Comparison of ENCODE assay signal across 24 cellular contexts in the genomic region with DNA sequence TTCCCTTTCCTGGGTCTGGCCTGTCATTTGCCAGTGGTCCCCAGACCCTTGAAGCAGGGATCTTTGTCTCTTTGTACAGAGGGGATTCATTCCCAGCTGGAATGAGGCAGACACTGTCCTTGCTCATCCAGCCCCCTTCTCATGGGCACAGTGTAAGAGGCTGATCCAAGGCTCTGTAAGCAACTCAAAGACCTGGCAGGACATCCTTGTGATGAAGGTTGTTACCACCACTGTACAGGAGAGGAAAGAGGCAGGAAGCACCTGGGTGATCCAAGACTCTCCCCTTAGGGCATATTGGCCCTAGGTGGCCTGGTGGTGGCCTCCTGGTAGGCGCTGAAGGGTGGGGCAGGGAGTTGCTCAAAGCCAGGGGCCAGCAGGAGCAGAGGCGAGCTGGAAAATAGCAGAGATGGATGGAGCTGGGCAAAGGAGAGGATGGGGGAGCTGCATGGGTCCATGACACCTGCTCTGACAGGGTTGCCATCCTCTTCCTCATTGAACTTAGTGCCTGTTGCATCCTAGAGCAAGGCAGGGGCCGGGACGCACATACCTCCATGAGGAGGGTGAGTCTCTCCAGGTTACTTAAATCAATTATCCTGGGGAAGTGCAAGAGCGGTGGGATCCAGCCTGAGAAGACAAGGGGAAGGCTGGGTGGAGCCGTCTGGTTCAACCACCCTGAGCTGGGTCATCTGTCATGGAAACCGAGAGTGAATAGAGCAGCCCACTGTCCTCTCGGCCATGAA. TPM values are rescaled to one million over a fixed set of nuclear protein-coding genes. Genes with fewer than 3 reads are reported as not detected.
DNase-seq lines count a peak whose midpoint lies in the region; ATAC-seq and TF ChIP-seq lines count a peak whose summit lies in the region.
"Had no signal": no experiment of that assay in that cellular context is flagged by ENCODE, and none has a peak within 500 bp of the region (broad histone marks: within the 10 kb centered on the region; RNA-seq: fewer than 3 reads in every experiment).

No MANE protein-coding gene starts in this region.

- no peaks in the 10 kb centered on the region for H3K36me3 Mint-ChIP-seq in neural progenitor cell
- H3K36me3 Mint-ChIP-seq in effector memory CD8-positive, alpha-beta T cell (ENCODE audit: insufficient read depth), result no peaks in the 10 kb centered on the region
- H3K36me3 Mint-ChIP-seq: IgD-negative memory B cell had no signal

- no peaks in the 10 kb centered on the region for H3K79me2 ChIP-seq in neural progenitor cell (ENCODE audit: low read depth)

- H3K9me3 ChIP-seq in heart left ventricle (no peaks in the 10 kb centered on the region), esophagus muscularis mucosa (no peaks in the 10 kb centered on the region), neural progenitor cell (ENCODE audit: low read depth) (no peaks in the 10 kb centered on the region)
- H3K9me3 ChIP-seq: A549; BLaER1 treated with 17β-estradiol and CSF1 and Interleukin-3, amounts not matched to agents 10 nM and 100 nM; SJSA1 had no signal

- H3K4me2 ChIP-seq in neural progenitor cell, result no peak overlapping the region
- H3K4me2 ChIP-seq: A549; BLaER1 treated with 17β-estradiol and CSF1 and Interleukin-3, amounts not matched to agents 10 nM and 100 nM; KMS-11; PC-9 had no signal

- H3K27me3 Mint-ChIP-seq in neural progenitor cell (ENCODE audit: insufficient read depth, low read depth), result peaks cover 8% of the 10 kb centered on the region
- peaks cover 35 to 70% of the 10 kb centered on the region in 2 donors for H3K27me3 Mint-ChIP-seq in effector memory CD8-positive, alpha-beta T cell

- H3K4me1 ChIP-seq in heart left ventricle (no peaks in the 10 kb centered on the region), esophagus muscularis mucosa (no peaks in the 10 kb centered on the region), neural progenitor cell (peaks cover 10% of the 10 kb centered on the region)
- H3K4me1 ChIP-seq: A549; BLaER1 treated with 17β-estradiol and CSF1 and Interleukin-3, amounts not matched to agents 10 nM and 100 nM had no signal

- TF ChIP-seq POLR2A in heart left ventricle (IDR thresholded peaks at IDR 0.05) (no peak), esophagus muscularis mucosa (IDR thresholded peaks at IDR 0.05; ENCODE audit: low read depth) (no peak)

- peaks cover 0 to 6% (median 0%) of the 10 kb centered on the region in 9 donors for H3K27me3 ChIP-seq in heart left ventricle
- no peaks in the 10 kb centered on the region for H3K27me3 ChIP-seq in esophagus muscularis mucosa
- peaks cover 7% of the 10 kb centered on the region for H3K27me3 ChIP-seq in neural progenitor cell
- H3K27me3 ChIP-seq: BLaER1 treated with 17β-estradiol and CSF1 and Interleukin-3, amounts not matched to agents 10 nM and 100 nM had no signal

- H3K4me3 ChIP-seq in heart left ventricle (no peak overlapping the region), esophagus muscularis mucosa (no peak overlapping the region), neural progenitor cell (no peak overlapping the region)
- H3K4me3 ChIP-seq: A549; BLaER1 treated with 17β-estradiol and CSF1 and Interleukin-3, amounts not matched to agents 10 nM and 100 nM; PC-9; SJSA1 had no signal

- WGBS in heart left ventricle, 4 donors, result 86 to 90% (median 87%) methylated on average over 8 of the region's 8 CpGs
- WGBS in esophagus muscularis mucosa, result 87% methylated on average over 8 of the region's 8 CpGs

- ATAC-seq in heart left ventricle (no peak), HG03108 (IDR thresholded peaks at IDR 0.05; ENCODE audit: unreplicated experiment) (no peak)
- ATAC-seq in effector memory CD8-positive, alpha-beta T cell (replicated peaks), result no peak
- ATAC-seq: A549 had no signal

- no peak overlapping the region for H3K4me3 Mint-ChIP-seq in neural progenitor cell
- no peak overlapping the region for H3K4me3 Mint-ChIP-seq in effector memory CD8-positive, alpha-beta T cell
- H3K4me3 Mint-ChIP-seq: CD4-positive, alpha-beta T cell; IgD-negative memory B cell had no signal

- H4K20me1 ChIP-seq in neural progenitor cell (ENCODE audit: low read depth), result no peaks in the 10 kb centered on the region
- H4K20me1 ChIP-seq: BLaER1 treated with 17β-estradiol and CSF1 and Interleukin-3, amounts not matched to agents 10 nM and 100 nM had no signal

- H2AFZ ChIP-seq in neural progenitor cell (replicated peaks), result no peak overlapping the region
- H2AFZ ChIP-seq: PC-9 had no signal

- no peak overlapping the region for H3K9ac ChIP-seq in neural progenitor cell
- H3K9ac ChIP-seq: BLaER1 treated with 17β-estradiol and CSF1 and Interleukin-3, amounts not matched to agents 10 nM and 100 nM; KMS-11 had no signal

- intact Hi-C loops in cardiac septum (cut with DNase I), result loop anchor here (5.0 kb wide), 1 partner anchor 1277 kb away; no protein-coding TSS in a partner anchor
- intact Hi-C loops in heart left ventricle (cut with DNase I), result loop anchor here in 8 of 10 donors (5.0 to 10.0 kb wide), 6 partner anchors 630 to 1277 kb away; partner anchors contain the start of gene DIRAS2 (in 1 of the 8)
- intact Hi-C loops in esophagus muscularis mucosa (cut with DNase I), result loop anchor here (5.0 kb wide), 1 partner anchor 1277 kb away; no protein-coding TSS in a partner anchor
- intact Hi-C loops in posterior vena cava (cut with DNase I), result loop anchor here in 1 of 2 donors (10.0 kb wide), 1 partner anchor 1280 kb away; no protein-coding TSS in a partner anchor

- DNase-seq in cardiac septum (ENCODE audit: low spot score) (peak; percentile 51), heart left ventricle (no peak), esophagus muscularis mucosa (ENCODE audit: extremely low spot score) (peak; percentile 84), posterior vena cava (ENCODE audit: low spot score) (peak; percentile 58), neural progenitor cell (ENCODE audit: low spot score) (no peak)
- no peak for DNase-seq in effector memory CD8-positive, alpha-beta T cell
- DNase-seq: AML-193; CD4-positive, alpha-beta T cell; HCEC 1CT; MM.1S; NCI-H1436; NCI-H1930; NCI-H2107; NCI-H446; NCI-H526; PC-9; Right ventricle myocardium superior had no signal

- TF ChIP-seq CTCF in heart left ventricle (IDR thresholded peaks at IDR 0.05) (no peak), esophagus muscularis mucosa (IDR thresholded peaks at IDR 0.05) (no peak), neural progenitor cell (IDR thresholded peaks at IDR 0.05) (no peak)

- no peaks in the 10 kb centered on the region for H3K9me3 Mint-ChIP-seq in neural progenitor cell
- no peaks in the 10 kb centered on the region for H3K9me3 Mint-ChIP-seq in effector memory CD8-positive, alpha-beta T cell
- H3K9me3 Mint-ChIP-seq: CD4-positive, alpha-beta T cell; IgD-negative memory B cell had no signal

- H3K27ac Mint-ChIP-seq in neural progenitor cell, result no peak overlapping the region
- no peak overlapping the region for H3K27ac Mint-ChIP-seq in effector memory CD8-positive, alpha-beta T cell
- H3K27ac Mint-ChIP-seq: CD4-positive, alpha-beta T cell had no signal

- H3K36me3 ChIP-seq in heart left ventricle, result no peaks in the 10 kb centered on the region
- no peaks in the 10 kb centered on the region for H3K36me3 ChIP-seq in esophagus muscularis mucosa
- no peaks in the 10 kb centered on the region for H3K36me3 ChIP-seq in neural progenitor cell
- H3K36me3 ChIP-seq: BLaER1 treated with 17β-estradiol and CSF1 and Interleukin-3, amounts not matched to agents 10 nM and 100 nM; SJSA1 had no signal

- TF ChIP-seq EP300 in esophagus muscularis mucosa (IDR thresholded peaks at IDR 0.05), result no peak

- no peaks in the 10 kb centered on the region for H3F3A ChIP-seq in neural progenitor cell (ENCODE audit: low read depth)

- no peak overlapping the region for H3K27ac ChIP-seq in heart left ventricle
- no peak overlapping the region for H3K27ac ChIP-seq in esophagus muscularis mucosa (replicated peaks in 1 of 4)
- no peak overlapping the region for H3K27ac ChIP-seq in neural progenitor cell
- H3K27ac ChIP-seq: A549; BLaER1 treated with 17β-estradiol and CSF1 and Interleukin-3, amounts not matched to agents 10 nM and 100 nM; HL-60; KMS-11; PC-9; SJSA1 had no signal

- H3K4me1 Mint-ChIP-seq in neural progenitor cell, result peaks cover 8% of the 10 kb centered on the region
- peaks cover 0 to 4% of the 10 kb centered on the region in 2 donors for H3K4me1 Mint-ChIP-seq in effector memory CD8-positive, alpha-beta T cell (ENCODE audit: low read depth in 2 of 2)

RNA-seq across cellular contexts. Expression of gene GADD45G, which starts 9.8 kb away (rescaled TPM):
- 29.6 TPM for total RNA-seq in cardiac septum
- total RNA-seq in heart left ventricle, result 10 to 100 TPM in 8 of 9 donors, 1 to 10 TPM in 1; 9.9 to 45.5 (median 13.2) TPM
- 100 to 1,000 TPM in 1 of 2 donors, 10 to 100 TPM in 1; 37.3 to 118 TPM for polyA plus RNA-seq in heart left ventricle
- 100 to 1,000 TPM in 2 of 4 donors, 10 to 100 TPM in 2; 44.0 to 136 (median 103) TPM for total RNA-seq in esophagus muscularis mucosa
- total RNA-seq in posterior vena cava, result 10 to 100 TPM in 1 of 2 donors, 1 to 10 TPM in 1; 9.2 to 20.7 TPM
- total RNA-seq in neural progenitor cell (ENCODE audit: low replicate concordance), result 1.8 TPM in 1 of 2 replicates, not detected in the other
- total RNA-seq: SJSA1 had no signal

Comparison
In these comparisons a context has a peak if more than half of its experiments do, and no peak if none do; other contexts are left out.
1. DNase-seq: peak in cardiac septum (single experiment), esophagus muscularis mucosa (single experiment) and posterior vena cava (single experiment); none in heart left ventricle (0 of 5), neural progenitor cell (single experiment) and effector memory CD8-positive, alpha-beta T cell (0 of 3).